ENCODE assay signal across 9 cellular contexts in the genomic region with DNA sequence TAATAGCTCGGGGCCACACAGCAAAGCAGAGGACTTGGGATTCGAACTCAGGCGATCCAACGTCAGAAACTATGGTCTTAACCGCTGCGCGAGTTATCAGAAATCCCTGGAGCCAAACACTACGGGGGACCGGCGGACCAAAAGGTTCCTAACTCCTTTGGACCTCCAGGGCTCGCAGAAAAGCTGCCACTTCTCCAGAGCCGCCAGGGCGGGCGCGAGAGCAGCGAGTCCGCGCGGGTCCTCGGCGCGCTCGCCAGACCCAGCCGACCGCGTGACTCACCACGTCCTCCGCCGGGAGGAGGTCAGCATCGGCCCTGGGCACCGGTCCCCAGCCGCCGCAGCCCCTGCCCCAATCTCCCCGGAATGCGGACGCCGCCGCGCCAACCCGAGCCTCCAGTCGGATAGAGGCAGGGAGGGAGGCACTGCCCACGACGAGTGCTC. TPM values are rescaled to one million over a fixed set of nuclear protein-coding genes. Genes with fewer than 3 reads are reported as not detected.
A peak's percentile ranks its signal among the peaks of the same experiment; 100 is the strongest.
DNase-seq lines count a peak whose midpoint lies in the region; ATAC-seq and TF ChIP-seq lines count a peak whose summit lies in the region.
"Had no signal": no experiment of that assay in that cellular context is flagged by ENCODE, and none has a peak within 500 bp of the region (broad histone marks: within the 10 kb centered on the region; RNA-seq: fewer than 3 reads in every experiment).

No MANE protein-coding gene starts in this region.

- no peak overlapping the region for H3K27ac ChIP-seq in foreskin keratinocyte

- ATAC-seq in foreskin keratinocyte (no peak), GM19397 (IDR thresholded peaks at IDR 0.05; ENCODE audit: unreplicated experiment) (no peak), GM21825 (IDR thresholded peaks at IDR 0.05; ENCODE audit: unreplicated experiment) (no peak), GM21529 (IDR thresholded peaks at IDR 0.05; ENCODE audit: unreplicated experiment) (no peak)

- peak; percentile 52 for DNase-seq in EH (ENCODE audit: low read depth)
- DNase-seq in NCI-H774 (lab: John Stamatoyannopoulos, UW), result peak; percentile 37
- no peak for DNase-seq in foreskin keratinocyte
- peak; percentile 82 for DNase-seq in posterior vena cava (ENCODE audit: low spot score)
- no peak for DNase-seq in GM19240 (ENCODE audit: insufficient read length, low spot score)
- DNase-seq: occipital lobe had no signal

- intact Hi-C loops in posterior vena cava (cut with DNase I), result no loop called here

- H3K4me1 ChIP-seq in foreskin keratinocyte, result no peaks in the 10 kb centered on the region

- H3K27me3 ChIP-seq in foreskin keratinocyte, result peaks cover 100% of the 10 kb centered on the region

- TF ChIP-seq CTCF in foreskin keratinocyte (conservative IDR thresholded peaks at IDR 0.05), result peak; percentile 8

RNA-seq across cellular contexts. Expression of a gene that starts 6.0 kb away (rescaled TPM):
- total RNA-seq in foreskin keratinocyte, result not detected in 2 replicates
- not detected in 2 replicates for polyA plus RNA-seq in foreskin keratinocyte
- total RNA-seq in posterior vena cava, result not detected

Comparison
In these comparisons a context has a peak if more than half of its experiments do, and no peak if none do; other contexts are left out.
1. DNase-seq: peak in EH (single experiment), NCI-H774 (single experiment) and posterior vena cava (single experiment); none in foreskin keratinocyte (0 of 2) and GM19240 (single experiment).